Comparison of ENCODE assay signal across 10 cellular contexts in the genomic region with DNA sequence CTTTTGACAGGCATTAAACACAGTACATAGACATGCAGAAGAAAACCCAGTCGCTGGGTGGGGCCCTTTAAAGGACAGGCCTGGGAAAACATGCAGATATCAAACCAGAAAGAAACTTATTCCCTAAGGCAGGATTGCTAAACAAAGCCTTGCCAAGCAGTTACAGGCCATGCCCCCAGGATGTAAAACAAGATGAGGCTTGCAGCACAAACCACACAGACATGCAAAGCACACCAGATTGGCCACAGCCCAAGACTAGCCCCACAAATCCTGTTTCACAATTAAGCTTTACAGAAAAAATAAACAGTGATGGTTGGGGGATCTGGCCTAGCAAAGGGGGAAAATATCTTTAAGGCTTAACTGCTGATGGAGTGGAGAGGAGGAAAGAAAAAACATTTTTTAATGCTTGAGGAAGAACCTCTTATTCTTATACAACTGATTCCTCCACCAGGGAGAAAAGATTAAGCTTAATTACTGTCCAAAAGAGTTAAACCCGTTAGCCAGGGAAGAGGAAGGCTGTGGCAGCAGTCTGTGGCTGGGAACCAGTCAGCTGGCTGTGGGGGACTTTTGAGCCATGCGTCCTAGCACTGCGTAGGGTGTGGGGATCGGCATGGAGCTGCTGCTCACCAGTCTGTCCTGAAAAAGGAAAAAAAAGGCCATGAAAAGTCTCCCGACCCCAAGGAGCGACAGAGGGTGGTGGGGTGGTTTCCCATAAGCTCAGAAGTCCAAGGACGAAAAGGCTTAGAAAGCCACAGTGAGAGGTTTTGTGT. TPM values are rescaled to one million over a fixed set of nuclear protein-coding genes. Genes with fewer than 3 reads are reported as not detected.
A peak's percentile ranks its signal among the peaks of the same experiment; 100 is the strongest.
DNase-seq lines count a peak whose midpoint lies in the region; ATAC-seq and TF ChIP-seq lines count a peak whose summit lies in the region.
"Had no signal": no experiment of that assay in that cellular context is flagged by ENCODE, and none has a peak within 500 bp of the region (broad histone marks: within the 10 kb centered on the region; RNA-seq: fewer than 3 reads in every experiment).

No MANE protein-coding gene starts in this region.

- H3K27me3 ChIP-seq in KMS-11 (ENCODE audit: insufficient read depth, low read depth), result no peaks in the 10 kb centered on the region
- H3K27me3 ChIP-seq in colonic mucosa, result no peaks in the 10 kb centered on the region

- H4K20me1 ChIP-seq in KMS-11 (ENCODE audit: insufficient read depth), result no peaks in the 10 kb centered on the region

- H3K4me3 ChIP-seq in KMS-11 (IDR thresholded peaks at IDR 0.05; ENCODE audit: insufficient read depth, low read depth, low read length), result no peak overlapping the region
- H3K4me3 ChIP-seq in cardiac fibroblast (replicated peaks in 1 of 2; ENCODE audit: low read depth in 2 of 2, low read length in 2 of 2), result no peak overlapping the region
- no peak overlapping the region for H3K4me3 ChIP-seq in colonic mucosa

- H3K9me3 ChIP-seq in colonic mucosa, result no peaks in the 10 kb centered on the region

- H3K27ac ChIP-seq in KMS-11 (peak overlapping the region; percentile 26), colonic mucosa (no peak overlapping the region)
- H3K27ac ChIP-seq: C4-2B had no signal

- H3K79me2 ChIP-seq in KMS-11 (ENCODE audit: insufficient read depth, low read depth), result no peaks in the 10 kb centered on the region

- H3K9ac ChIP-seq in KMS-11, result no peak overlapping the region
- no peak overlapping the region for H3K9ac ChIP-seq in colonic mucosa (ENCODE audit: low read depth in 2 of 2, low read length in 2 of 2)

- H3K4me1 ChIP-seq in KMS-11 (ENCODE audit: low read depth, poor library complexity, severe bottlenecking) (peaks cover 15% of the 10 kb centered on the region), colonic mucosa (no peaks in the 10 kb centered on the region)

- intact Hi-C loops in colonic mucosa (cut with DNase I), result no loop called here

- H3K4me2 ChIP-seq in KMS-11, result no peak overlapping the region

- peak; percentile 17 for DNase-seq in NCI-H748 (lab: John Stamatoyannopoulos, UW; ENCODE audit: unreplicated experiment)
- no peak for DNase-seq in NCI-H748 treated with DMSO at 0.1 percent for 48 hours (lab: John Stamatoyannopoulos, UW)
- DNase-seq in cardiac fibroblast (ENCODE audit: low read depth in 2 of 2), result peak; percentile 80 to 88
- peak; percentile 56 for DNase-seq in stromal cell of bone marrow (ENCODE audit: low read depth)
- no peak for DNase-seq in colonic mucosa
- DNase-seq in NCI-H2227 (lab: John Stamatoyannopoulos, UW; ENCODE audit: unreplicated experiment), result no peak

- no peaks in the 10 kb centered on the region for H3K36me3 ChIP-seq in KMS-11 (ENCODE audit: insufficient read depth)
- no peaks in the 10 kb centered on the region for H3K36me3 ChIP-seq in colonic mucosa

- no peak for ATAC-seq in GM21619 (IDR thresholded peaks at IDR 0.05; ENCODE audit: unreplicated experiment)

- peak overlapping the region; percentile 30; the same call in 1 of the 2 replicates for H2AFZ ChIP-seq in KMS-11 (ENCODE audit: low read depth)

- TF ChIP-seq CTCF in KMS-11 (conservative IDR thresholded peaks at IDR 0.05; ENCODE audit: low read depth, low read length), result no peak
- TF ChIP-seq CTCF in cardiac fibroblast (IDR thresholded peaks at IDR 0.05; ENCODE audit: low read depth, low read length), result no peak
- no peak for TF ChIP-seq CTCF in colonic mucosa (IDR thresholded peaks at IDR 0.05)

RNA-seq across cellular contexts. Expression of gene COL19A1, which starts 28.4 kb away (rescaled TPM):
- total RNA-seq in colonic mucosa, result under 1 TPM; 0.22 to 0.56 TPM
- total RNA-seq: HT-29 had no signal

Comparison
In these comparisons a context has a peak if more than half of its experiments do, and no peak if none do; other contexts are left out.
1. DNase-seq: peak in NCI-H748 (single experiment), cardiac fibroblast (2 of 2) and stromal cell of bone marrow (single experiment); none in NCI-H748 treated with DMSO at 0.1 percent for 48 hours (single experiment), colonic mucosa (single experiment) and NCI-H2227 (single experiment).